Comparison of ENCODE assay signal across 8 cellular contexts in the genomic region with DNA sequence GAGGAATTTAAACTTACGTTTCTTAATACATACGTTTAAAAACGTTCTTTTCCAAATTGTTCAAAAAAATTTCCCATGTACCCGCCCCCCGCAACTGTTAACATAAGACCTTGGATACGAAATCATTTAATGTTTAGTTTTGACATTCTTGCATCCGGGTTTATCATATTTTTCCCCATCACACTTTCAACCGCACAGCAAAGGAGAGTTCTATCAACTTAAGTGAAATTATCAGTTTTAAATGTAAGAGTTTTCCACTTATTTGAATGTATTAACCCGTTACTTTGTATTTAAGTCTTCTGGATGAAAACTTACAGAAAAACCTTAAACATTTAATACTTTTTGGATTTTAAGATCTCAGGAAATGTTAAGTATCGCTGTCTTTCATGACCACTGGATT. TPM values are rescaled to one million over a fixed set of nuclear protein-coding genes. Genes with fewer than 3 reads are reported as not detected.
DNase-seq lines count a peak whose midpoint lies in the region; ATAC-seq, FAIRE-seq and TF ChIP-seq lines count a peak whose summit lies in the region.

No MANE protein-coding gene starts in this region.

- in situ Hi-C loops in HepG2 (cut with HindIII; ENCODE audit: extremely low pct_ligation_motif_present, low pct_unique_long_range_greater_than_20kb) (no loop called here), transverse colon (cut with MboI; ENCODE audit: low pct_ligation_motif_present in 1 of 4, low pct_unique_long_range_greater_than_20kb in 1 of 4, low sequenced_read_pairs in 3 of 4) (no loop called here)

- peaks cover 22% of the 10 kb centered on the region for H3K36me3 Mint-ChIP-seq in activated T-cell treated with anti-CD3 and anti-CD28 coated beads, Interleukin-2, amount 50 U/mL, for 4 hours (ENCODE audit: insufficient read depth)

- DNase-seq in activated T-cell treated with anti-CD3 and anti-CD28 coated beads, Interleukin-2, amount 50 U/mL, for 4 hours: no peak
- DNase-seq in activated T-cell treated with anti-CD3 and anti-CD28 coated beads, Interleukin-2, amount 50 U/mL, for 1 hour: no peak
- no peak for DNase-seq in adrenal gland
- no peak for DNase-seq in HepG2 (ENCODE audit: low spot score)
- no peak for DNase-seq in transverse colon
- DNase-seq in NCI-H748 treated with DMSO at 0.1 percent for 48 hours (lab: John Stamatoyannopoulos, UW): no peak
- no peak for DNase-seq in NOMO-1 (lab: John Stamatoyannopoulos, UW; ENCODE audit: unreplicated experiment in 2 of 2)
- DNase-seq in GOT3 (lab: John Stamatoyannopoulos, UW): no peak

- no peak for TF ChIP-seq EP300 in HepG2 (IDR thresholded peaks at IDR 0.05; ENCODE audit: low read depth in 2 of 2, low read length in 2 of 2)
- TF ChIP-seq EP300 in HepG2 (CRISPR knock-in tag; IDR thresholded peaks at IDR 0.05; ENCODE audit: borderline replicate concordance): no peak
- no peak for TF ChIP-seq EP300 in transverse colon (IDR thresholded peaks at IDR 0.05; ENCODE audit: low read depth)

- ATAC-seq in activated T-cell treated with anti-CD3 and anti-CD28 coated beads, Interleukin-2, amount 50 U/mL, for 4 hours: no peak
- no peak for ATAC-seq in HepG2

- H3K4me1 Mint-ChIP-seq in activated T-cell treated with anti-CD3 and anti-CD28 coated beads, Interleukin-2, amount 50 U/mL, for 4 hours (ENCODE audit: low read depth): peaks cover 36% of the 10 kb centered on the region

- FAIRE-seq in HepG2 (lab: Jason Lieb, UNC): no peak

- H3K4me3 ChIP-seq in adrenal gland (peak overlapping the region in 2 of 4 donors; percentile 61 to 97), HepG2 (replicated peaks in 1 of 3; ENCODE audit: insufficient read depth in 1 of 3, low read depth in 2 of 3, low read length in 3 of 3) (peak overlapping the region; percentile 71 to 100 (median 97); a peak in 5 of 6 replicates), transverse colon (peak overlapping the region; percentile 69 to 99 (median 80))

- H3K9me3 ChIP-seq in adrenal gland (replicated peaks in 1 of 3) (no peaks in the 10 kb centered on the region), HepG2 (ENCODE audit: low read length) (no peaks in the 10 kb centered on the region), transverse colon (no peaks in the 10 kb centered on the region)

- peak overlapping the region; percentile 96 for H2AFZ ChIP-seq in HepG2 (ENCODE audit: low read length)

- H3K79me2 ChIP-seq in HepG2 (ENCODE audit: insufficient read depth, low read length): peaks cover 44% of the 10 kb centered on the region

- no peaks in the 10 kb centered on the region for H3K27me3 Mint-ChIP-seq in activated T-cell treated with anti-CD3 and anti-CD28 coated beads, Interleukin-2, amount 50 U/mL, for 4 hours (ENCODE audit: low read depth)

- no peaks in the 10 kb centered on the region for H3K27me3 ChIP-seq in adrenal gland
- H3K27me3 ChIP-seq in HepG2 (ENCODE audit: control insufficient read depth in 1 of 2, insufficient read depth in 2 of 2, low read length in 2 of 2): peaks cover 0 to 4% of the 10 kb centered on the region in 2 experiments; a peak in 1 of 5 replicates
- H3K27me3 ChIP-seq in transverse colon: no peaks in the 10 kb centered on the region

- H3K4me3 Mint-ChIP-seq in activated T-cell treated with anti-CD3 and anti-CD28 coated beads, Interleukin-2, amount 50 U/mL, for 4 hours: peak overlapping the region; percentile 100

- peak overlapping the region; percentile 63 for H3K4me2 ChIP-seq in HepG2 (ENCODE audit: low read depth, low read length)

- no peak for TF ChIP-seq RAD21 in HepG2 (CRISPR knock-in tag; IDR thresholded peaks at IDR 0.05)

- TSS peak; percentile 95 for BruUV-seq in HepG2 (replicated peaks; lab: Mats Ljungman, UMichigan)

- TF ChIP-seq POLR2A in adrenal gland (IDR thresholded peaks at IDR 0.05): no peak
- no peak for TF ChIP-seq POLR2A in HepG2 (IDR thresholded peaks at IDR 0.05; ENCODE audit: insufficient read depth in 1 of 2, low read depth in 2 of 2, low read length in 2 of 2)
- no peak for TF ChIP-seq POLR2A in transverse colon (IDR thresholded peaks at IDR 0.05)

- 23 to 28% (median 25%) methylated on average over 10 of the region's 10 CpGs for WGBS in adrenal gland, 4 donors
- 44% methylated on average over 10 of the region's 10 CpGs for WGBS in HepG2 (ENCODE audit: low lambda C conversion rate)
- WGBS in transverse colon (ENCODE audit: low coverage in 1 of 2), 2 donors: 21 to 27% methylated on average over 10 of the region's 10 CpGs

- peak overlapping the region; percentile 31 to 100 (median 98) for H3K27ac ChIP-seq in adrenal gland
- peak overlapping the region; percentile 96 for H3K27ac ChIP-seq in HepG2 (ENCODE audit: extremely low read length, insufficient read depth, low read length)
- H3K27ac ChIP-seq in transverse colon: peak overlapping the region; percentile 93 to 99 (median 96)

- CTCF ChIA-PET in HepG2 (lab: Yijun Ruan, JAX; ENCODE audit: low intra/inter-chr PET ratio, low total read pairs): no interaction called here

- peaks cover 0 to 34% of the 10 kb centered on the region in 2 donors for H3K36me3 ChIP-seq in adrenal gland (replicated peaks in 1 of 2)
- H3K36me3 ChIP-seq in HepG2 (replicated peaks in 1 of 2; ENCODE audit: control insufficient read depth in 1 of 2, insufficient read depth in 2 of 2, low read length in 2 of 2): peaks cover 0 to 7% of the 10 kb centered on the region in 2 experiments; a peak in 2 of 5 replicates
- H3K36me3 ChIP-seq in transverse colon: no peaks in the 10 kb centered on the region

- intact Hi-C loops in adrenal gland (cut with DNase I) (no loop called here), HepG2 (cut with micrococcal nuclease; ENCODE audit: unreplicated experiment) (loop anchor here (10.0 kb wide), 1 partner anchor 126 kb away; a partner anchor contains a TSS), transverse colon (cut with DNase I; ENCODE audit: low total_unique reads) (no loop called here)

- H3K9ac ChIP-seq in HepG2 (ENCODE audit: insufficient read depth, low read depth, low read length): peak overlapping the region; percentile 99

- H3K9me3 Mint-ChIP-seq in activated T-cell treated with anti-CD3 and anti-CD28 coated beads, Interleukin-2, amount 50 U/mL, for 4 hours: no peaks in the 10 kb centered on the region

- peaks cover 6% of the 10 kb centered on the region for H4K20me1 ChIP-seq in HepG2 (ENCODE audit: insufficient read depth, low read length)

- TF ChIP-seq CTCF in adrenal gland (IDR thresholded peaks at IDR 0.05): no peak
- no peak for TF ChIP-seq CTCF in HepG2 (CRISPR knock-in tag; IDR thresholded peaks at IDR 0.05)
- TF ChIP-seq CTCF in transverse colon (IDR thresholded peaks at IDR 0.05): no peak

- H3K4me1 ChIP-seq in adrenal gland (replicated peaks in 1 of 2) (peaks cover 5 to 31% of the 10 kb centered on the region in 2 donors), HepG2 (ENCODE audit: insufficient read depth, low read length) (peaks cover 35% of the 10 kb centered on the region), transverse colon (peaks cover 3 to 38% (median 17%) of the 10 kb centered on the region in 4 donors)

- POLR2A ChIA-PET in HepG2 (lab: Yijun Ruan, JAX): no interaction called here

TF ChIP-seq in HepG2, 621 proteins besides CTCF, POLR2A, EP300 and RAD21:
- TF ChIP-seq ZBTB21 (CRISPR knock-in tag; IDR thresholded peaks at IDR 0.05) (no peak), MAFG (CRISPR knock-in tag; IDR thresholded peaks at IDR 0.05) (no peak), ZNF224 (CRISPR knock-in tag; IDR thresholded peaks at IDR 0.05) (0 out of 2 replicates have a peak, but pooled peaks have one; percentile 18)

RNA-seq across cellular contexts. Expression of a gene that starts 0.6 kb away (rescaled TPM):
- 10 to 100 TPM; 25.8 to 33.2 (median 26.8) TPM for total RNA-seq in activated T-cell treated with anti-CD3 and anti-CD28 coated beads, Interleukin-2, amount 50 U/mL, for 4 hours
- total RNA-seq in adrenal gland: 10 to 100 TPM; 17.6 to 73.6 (median 36.5) TPM
- polyA plus RNA-seq in adrenal gland: 10 to 100 TPM in 2 of 3 donors, 1 to 10 TPM in 1; 6.3 to 14.5 (median 10.1) TPM
- total RNA-seq in HepG2 (2016; rRNA removed; fragmentation: Illumina TruSeq; extraction: Trizol): 13.2 and 18.1 TPM in 2 replicates
- 4.5 and 8.0 TPM in 2 replicates for total RNA-seq in HepG2 (2016; cell fraction: cytosol; rRNA removed; fragmentation: Illumina TruSeq; extraction: Trizol; ENCODE audit: low read depth)
- 13.9 and 16.6 TPM in 2 replicates for total RNA-seq in HepG2 (2016; cell fraction: insoluble cytoplasmic fraction; rRNA removed; fragmentation: Illumina TruSeq; extraction: Trizol)
- total RNA-seq in HepG2 (2016; cell fraction: membrane; rRNA removed; fragmentation: Illumina TruSeq; extraction: Trizol): 4.3 TPM in 2 replicates
- total RNA-seq in HepG2 (2016; cell fraction: nucleus; rRNA removed; fragmentation: Illumina TruSeq; extraction: Trizol): 39.7 and 42.2 TPM in 2 replicates
- polyA plus RNA-seq in HepG2 (2011; rRNA removed): 11.2 and 13.3 TPM in 2 replicates
- polyA plus RNA-seq in HepG2 (2011; cell fraction: cytosol; rRNA removed): 1.7 and 3.0 TPM in 2 replicates
- 11.6 and 15.9 TPM in 2 replicates for polyA plus RNA-seq in HepG2 (2011; cell fraction: nucleus; rRNA removed)
- polyA plus RNA-seq in HepG2 (2012): 9.1 and 10.4 TPM in 2 replicates
- polyA plus RNA-seq in HepG2 (2016; cell fraction: cytosol; fragmentation: Illumina TruSeq; extraction: Trizol; ENCODE audit: low read depth): 0.18 and 0.20 TPM in 2 replicates
- polyA plus RNA-seq in HepG2 (2016; cell fraction: insoluble cytoplasmic fraction; fragmentation: Illumina TruSeq; extraction: Trizol; ENCODE audit: low read depth): 5.3 and 5.5 TPM in 2 replicates
- 0.53 and 0.72 TPM in 2 replicates for polyA plus RNA-seq in HepG2 (2016; cell fraction: membrane; fragmentation: Illumina TruSeq; extraction: Trizol; ENCODE audit: low read depth)
- polyA plus RNA-seq in HepG2 (2016; cell fraction: nucleus; fragmentation: Illumina TruSeq; extraction: Trizol; ENCODE audit: insufficient read depth, low read depth): 10.6 and 13.2 TPM in 2 replicates
- 13.8 and 13.9 TPM in 2 replicates for polyA minus RNA-seq in HepG2 (2011; rRNA and poly(A)+ RNA removed; ENCODE audit: low replicate concordance)
- polyA minus RNA-seq in HepG2 (2011; cell fraction: cytosol; rRNA and poly(A)+ RNA removed): 20.5 and 24.2 TPM in 2 replicates
- 161 and 189 TPM in 2 replicates for polyA minus RNA-seq in HepG2 (2011; cell fraction: nucleus; rRNA and poly(A)+ RNA removed)
- total RNA-seq in transverse colon: 10 to 100 TPM; 13.5 to 93.0 (median 52.1) TPM
